9 cellular contexts compared by ENCODE assay signal in the genomic region with DNA sequence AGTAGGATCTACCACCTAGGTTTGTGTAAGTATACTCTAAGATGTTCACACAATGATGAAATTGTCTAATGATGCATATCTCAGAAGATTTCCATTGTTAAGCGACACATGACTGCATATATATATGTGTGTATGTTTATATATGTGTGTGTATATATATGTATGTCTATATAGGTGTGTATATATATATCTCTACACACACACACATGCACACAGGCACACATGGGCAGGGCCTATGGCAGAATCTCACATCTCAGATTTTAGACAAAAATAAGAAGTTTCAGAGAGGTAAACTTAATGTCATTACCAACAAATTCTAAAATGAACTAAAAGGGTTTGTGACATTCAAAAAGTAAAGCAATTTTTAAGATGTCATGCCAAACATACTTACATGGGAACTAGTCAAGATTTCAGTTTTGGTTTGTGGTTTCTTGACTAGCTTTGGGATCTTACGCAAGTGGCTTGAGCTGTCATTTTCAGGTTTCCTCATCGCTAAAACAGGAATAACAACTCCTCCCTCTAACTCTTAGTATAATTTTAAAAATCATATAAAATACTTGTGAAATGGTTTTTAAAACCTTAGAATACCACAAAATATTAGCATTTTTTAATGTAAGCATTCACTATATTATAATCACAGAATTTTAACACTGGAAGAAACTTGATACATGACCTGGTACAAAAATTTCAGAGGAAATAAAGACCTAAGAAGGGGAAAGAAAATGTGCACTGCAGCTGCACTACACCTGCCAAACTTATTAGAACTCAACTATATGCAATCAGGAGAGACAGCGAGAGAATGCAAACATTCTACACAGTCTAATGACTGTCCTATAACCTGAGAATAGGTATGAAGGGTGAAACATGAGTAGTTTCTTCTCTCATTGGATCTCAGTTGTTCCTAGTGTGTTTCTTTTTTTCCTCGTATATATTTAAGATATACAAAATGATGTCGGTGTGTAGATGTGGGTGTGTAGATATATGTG.
DNase-seq lines count a peak whose midpoint lies in the region; ATAC-seq lines count a peak whose summit lies in the region.
"Had no signal": no experiment of that assay in that cellular context is flagged by ENCODE, and none has a peak within 500 bp of the region (broad histone marks: within the 10 kb centered on the region; RNA-seq: fewer than 3 reads in every experiment).

No MANE protein-coding gene starts in this region.

- H3K9me3 Mint-ChIP-seq in activated naive CD4-positive, alpha-beta T cell treated with anti-CD3 and anti-CD28 coated beads, Interleukin-2, amount 50 U/mL, for 24 hours: no peaks in the 10 kb centered on the region
- H3K9me3 Mint-ChIP-seq in activated naive CD4-positive, alpha-beta T cell treated with anti-CD3 and anti-CD28 coated beads, Interleukin-2, amount 10 ng/mL, durations not matched to agents 7 days and 5 days: no peaks in the 10 kb centered on the region
- no peaks in the 10 kb centered on the region for H3K9me3 Mint-ChIP-seq in T-cell

- H3K27ac Mint-ChIP-seq in activated naive CD4-positive, alpha-beta T cell treated with anti-CD3 and anti-CD28 coated beads, Interleukin-2, amount 50 U/mL, for 24 hours: peak overlapping the region; percentile 61
- H3K27ac Mint-ChIP-seq in activated naive CD4-positive, alpha-beta T cell treated with anti-CD3 and anti-CD28 coated beads, Interleukin-2, amount 10 ng/mL, durations not matched to agents 7 days and 5 days: no peak overlapping the region
- peak overlapping the region; percentile 71 to 82 for H3K27ac Mint-ChIP-seq in T-cell

- H3K36me3 Mint-ChIP-seq in activated naive CD4-positive, alpha-beta T cell treated with anti-CD3 and anti-CD28 coated beads, Interleukin-2, amount 50 U/mL, for 24 hours: peaks cover 2% of the 10 kb centered on the region
- peaks cover 17% of the 10 kb centered on the region for H3K36me3 Mint-ChIP-seq in activated naive CD4-positive, alpha-beta T cell treated with anti-CD3 and anti-CD28 coated beads, Interleukin-2, amount 10 ng/mL, durations not matched to agents 7 days and 5 days
- H3K36me3 Mint-ChIP-seq in T-cell: peaks cover 12% of the 10 kb centered on the region

- CTCF ChIA-PET in activated naive CD4-positive, alpha-beta T cell treated with anti-CD3 and anti-CD28 coated beads, Interleukin-2, amount 10 ng/mL, durations not matched to agents 7 days and 5 days (lab: Charles Lee): interaction anchor here (0.6 kb wide), 1 partner anchor 10 kb away, joined by 3 read pairs; no protein-coding TSS in a partner anchor
- CTCF ChIA-PET in T-cell (lab: Charles Lee): no interaction called here

- peaks cover 12% of the 10 kb centered on the region for H3K36me3 ChIP-seq in SJCRH30

- H3K4me3 ChIP-seq in SJCRH30: no peak overlapping the region

- H3K27ac ChIP-seq in SJCRH30: no peak overlapping the region

- ATAC-seq in HG02943 (IDR thresholded peaks at IDR 0.05; ENCODE audit: low read depth, unreplicated experiment): peak; percentile 56
- ATAC-seq in T-cell (replicated peaks in 1 of 4): peak in 1 of 4 experiments; percentile 37
- ATAC-seq in stimulated activated naive CD8-positive, alpha-beta T cell treated with anti-CD3 and anti-CD28 coated beads, Interleukin-15, Interleukin-2, amounts not matched to agents 100 U/mL and 50 U/mL, for 24 hours: peak; percentile 45

- H3K4me1 Mint-ChIP-seq in activated naive CD4-positive, alpha-beta T cell treated with anti-CD3 and anti-CD28 coated beads, Interleukin-2, amount 50 U/mL, for 24 hours: peaks cover 36% of the 10 kb centered on the region
- peaks cover 30% of the 10 kb centered on the region for H3K4me1 Mint-ChIP-seq in activated naive CD4-positive, alpha-beta T cell treated with anti-CD3 and anti-CD28 coated beads, Interleukin-2, amount 10 ng/mL, durations not matched to agents 7 days and 5 days
- peaks cover 17 to 27% (median 20%) of the 10 kb centered on the region in 3 donors for H3K4me1 Mint-ChIP-seq in T-cell

- no peaks in the 10 kb centered on the region for H3K4me1 ChIP-seq in SJCRH30

- no peak for DNase-seq in activated naive CD4-positive, alpha-beta T cell treated with anti-CD3 and anti-CD28 coated beads, Interleukin-2, amount 10 ng/mL, durations not matched to agents 7 days and 5 days
- DNase-seq in T-cell (peak in 1 of 34 experiments; percentile 5), G401 (ENCODE audit: low spot score) (no peak), SJCRH30 (no peak), NCI-H446 treated with DMSO at 0.1 percent for 48 hours (lab: John Stamatoyannopoulos, UW) (no peak)
- DNase-seq in stimulated activated naive CD8-positive, alpha-beta T cell treated with anti-CD3 and anti-CD28 coated beads, Interleukin-15, Interleukin-2, amounts not matched to agents 100 U/mL and 50 U/mL, for 24 hours: no peak
- DNase-seq: DND-41 had no signal

- no peaks in the 10 kb centered on the region for H3K9me3 ChIP-seq in SJCRH30 (replicated peaks)

- POLR2A ChIA-PET in T-cell (lab: Charles Lee): no interaction called here

- in situ Hi-C loops in G401 (cut with HindIII; ENCODE audit: low sequenced_read_pairs): no loop called here

- H3K27me3 Mint-ChIP-seq in activated naive CD4-positive, alpha-beta T cell treated with anti-CD3 and anti-CD28 coated beads, Interleukin-2, amount 50 U/mL, for 24 hours: no peaks in the 10 kb centered on the region
- H3K27me3 Mint-ChIP-seq in activated naive CD4-positive, alpha-beta T cell treated with anti-CD3 and anti-CD28 coated beads, Interleukin-2, amount 10 ng/mL, durations not matched to agents 7 days and 5 days: no peaks in the 10 kb centered on the region
- no peaks in the 10 kb centered on the region for H3K27me3 Mint-ChIP-seq in T-cell

- H3K4me3 Mint-ChIP-seq in activated naive CD4-positive, alpha-beta T cell treated with anti-CD3 and anti-CD28 coated beads, Interleukin-2, amount 50 U/mL, for 24 hours: no peak overlapping the region
- no peak overlapping the region for H3K4me3 Mint-ChIP-seq in activated naive CD4-positive, alpha-beta T cell treated with anti-CD3 and anti-CD28 coated beads, Interleukin-2, amount 10 ng/mL, durations not matched to agents 7 days and 5 days
- H3K4me3 Mint-ChIP-seq in T-cell: no peak overlapping the region

- no peaks in the 10 kb centered on the region for H3K27me3 ChIP-seq in SJCRH30
